1 cellular context compared by ENCODE assay signal in the genomic region with DNA sequence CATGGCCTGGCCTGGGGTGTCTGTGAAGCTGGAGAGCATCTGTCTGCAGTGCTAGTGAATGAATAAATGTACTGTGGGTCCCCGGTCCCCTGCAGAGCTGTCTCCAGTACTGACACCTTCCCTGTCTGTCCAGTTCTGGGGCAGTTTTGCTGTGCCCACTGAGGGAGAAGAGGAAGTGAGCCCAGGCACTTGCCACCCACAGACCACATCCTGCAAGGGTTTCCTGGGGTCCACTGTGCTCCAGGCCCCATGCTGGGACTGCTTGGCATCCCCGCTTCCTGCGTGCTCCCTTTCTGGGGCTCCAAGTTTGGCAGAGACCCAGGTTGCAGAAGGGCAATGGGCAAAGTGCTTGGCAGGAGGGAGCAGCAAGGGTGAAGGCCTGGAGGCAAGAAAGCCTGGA.
TF ChIP-seq lines count a peak whose summit lies in the region.

No MANE protein-coding gene starts in this region.

TF ChIP-seq in HepG2, 621 proteins besides CTCF, POLR2A, EP300 and RAD21:
- TF ChIP-seq ZNF678 (CRISPR knock-in tag; IDR thresholded peaks at IDR 0.05) (no peak), HMG20A (CRISPR knock-in tag; IDR thresholded peaks at IDR 0.05; ENCODE audit: borderline replicate concordance) (no peak), KDM4B (CRISPR knock-in tag; IDR thresholded peaks at IDR 0.05) (no peak), ZNF430 (CRISPR knock-in tag; IDR thresholded peaks at IDR 0.05) (no peak), ELF3 (CRISPR knock-in tag; IDR thresholded peaks at IDR 0.05) (no peak), HMG20B (CRISPR knock-in tag; conservative IDR thresholded peaks at IDR 0.05) (no peak), ZSCAN29 (CRISPR knock-in tag; conservative IDR thresholded peaks at IDR 0.05) (no peak), SRSF1 (optimal IDR thresholded peaks at IDR 0.05; ENCODE audit: low read depth, low read length) (no peak), ZNF788 (CRISPR knock-in tag; IDR thresholded peaks at IDR 0.05; ENCODE audit: borderline replicate concordance) (no peak), JARID2 (CRISPR knock-in tag; IDR thresholded peaks at IDR 0.05; ENCODE audit: insufficient replicate concordance) (no peak), MATR3 (CRISPR knock-in tag; IDR thresholded peaks at IDR 0.05) (no peak), ZSCAN30 (CRISPR knock-in tag; IDR thresholded peaks at IDR 0.05) (no peak), BORCS8-MEF2B (CRISPR knock-in tag; IDR thresholded peaks at IDR 0.05) (no peak)
- TF ChIP-seq, protein P1, sequence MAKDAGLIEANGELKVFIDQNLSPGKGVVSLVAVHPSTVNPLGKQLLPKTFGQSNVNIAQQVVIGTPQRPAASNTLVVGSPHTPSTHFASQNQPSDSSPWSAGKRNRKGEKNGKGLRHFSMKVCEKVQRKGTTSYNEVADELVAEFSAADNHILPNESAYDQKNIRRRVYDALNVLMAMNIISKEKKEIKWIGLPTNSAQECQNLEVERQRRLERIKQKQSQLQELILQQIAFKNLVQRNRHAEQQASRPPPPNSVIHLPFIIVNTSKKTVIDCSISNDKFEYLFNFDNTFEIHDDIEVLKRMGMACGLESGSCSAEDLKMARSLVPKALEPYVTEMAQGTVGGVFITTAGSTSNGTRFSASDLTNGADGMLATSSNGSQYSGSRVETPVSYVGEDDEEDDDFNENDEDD (CRISPR knock-in tag; IDR thresholded peaks at IDR 0.05; ENCODE audit: borderline replicate concordance) = no peak
